ENCODE assay signal across 1 cellular context in the genomic region with DNA sequence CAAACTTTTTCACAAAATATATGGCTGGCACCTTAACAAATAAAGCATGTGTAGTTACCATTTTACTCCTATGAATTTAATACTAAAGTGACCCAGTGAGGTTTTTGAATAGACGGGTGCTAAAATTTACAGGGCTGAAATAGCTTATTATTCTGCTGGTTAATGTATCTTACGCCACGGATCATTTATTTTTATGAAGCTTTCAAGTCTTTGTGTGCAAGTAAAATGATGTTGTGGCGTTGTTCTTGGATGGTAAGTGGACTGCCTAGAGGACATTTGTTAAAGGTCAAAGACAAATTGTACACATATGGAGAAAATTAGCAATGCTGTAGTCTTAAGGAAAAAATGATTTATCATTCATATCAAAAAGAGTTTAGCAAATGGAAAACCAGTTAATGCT.
TF ChIP-seq lines count a peak whose summit lies in the region.

No MANE protein-coding gene starts in this region.

TF ChIP-seq in HEK293, 187 proteins besides CTCF, POLR2A, EP300 and RAD21 (continued from another document):
- TF ChIP-seq, protein P1, sequence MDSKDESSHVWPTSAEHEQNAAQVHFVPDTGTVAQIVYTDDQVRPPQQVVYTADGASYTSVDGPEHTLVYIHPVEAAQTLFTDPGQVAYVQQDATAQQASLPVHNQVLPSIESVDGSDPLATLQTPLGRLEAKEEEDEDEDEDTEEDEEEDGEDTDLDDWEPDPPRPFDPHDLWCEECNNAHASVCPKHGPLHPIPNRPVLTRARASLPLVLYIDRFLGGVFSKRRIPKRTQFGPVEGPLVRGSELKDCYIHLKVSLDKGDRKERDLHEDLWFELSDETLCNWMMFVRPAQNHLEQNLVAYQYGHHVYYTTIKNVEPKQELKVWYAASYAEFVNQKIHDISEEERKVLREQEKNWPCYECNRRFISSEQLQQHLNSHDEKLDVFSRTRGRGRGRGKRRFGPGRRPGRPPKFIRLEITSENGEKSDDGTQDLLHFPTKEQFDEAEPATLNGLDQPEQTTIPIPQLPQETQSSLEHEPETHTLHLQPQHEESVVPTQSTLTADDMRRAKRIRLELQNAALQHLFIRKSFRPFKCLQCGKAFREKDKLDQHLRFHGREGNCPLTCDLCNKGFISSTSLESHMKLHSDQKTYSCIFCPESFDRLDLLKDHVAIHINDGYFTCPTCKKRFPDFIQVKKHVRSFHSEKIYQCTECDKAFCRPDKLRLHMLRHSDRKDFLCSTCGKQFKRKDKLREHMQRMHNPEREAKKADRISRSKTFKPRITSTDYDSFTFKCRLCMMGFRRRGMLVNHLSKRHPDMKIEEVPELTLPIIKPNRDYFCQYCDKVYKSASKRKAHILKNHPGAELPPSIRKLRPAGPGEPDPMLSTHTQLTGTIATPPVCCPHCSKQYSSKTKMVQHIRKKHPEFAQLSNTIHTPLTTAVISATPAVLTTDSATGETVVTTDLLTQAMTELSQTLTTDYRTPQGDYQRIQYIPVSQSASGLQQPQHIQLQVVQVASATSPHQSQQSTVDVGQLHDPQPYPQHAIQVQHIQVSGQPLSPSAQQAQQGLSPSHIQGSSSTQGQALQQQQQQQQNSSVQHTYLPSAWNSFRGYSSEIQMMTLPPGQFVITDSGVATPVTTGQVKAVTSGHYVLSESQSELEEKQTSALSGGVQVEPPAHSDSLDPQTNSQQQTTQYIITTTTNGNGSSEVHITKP (tag by site-specific recombination; IDR thresholded peaks at IDR 0.05), result peak; percentile 10; the same call in 1 of the 2 replicates
- TF ChIP-seq, protein P2, sequence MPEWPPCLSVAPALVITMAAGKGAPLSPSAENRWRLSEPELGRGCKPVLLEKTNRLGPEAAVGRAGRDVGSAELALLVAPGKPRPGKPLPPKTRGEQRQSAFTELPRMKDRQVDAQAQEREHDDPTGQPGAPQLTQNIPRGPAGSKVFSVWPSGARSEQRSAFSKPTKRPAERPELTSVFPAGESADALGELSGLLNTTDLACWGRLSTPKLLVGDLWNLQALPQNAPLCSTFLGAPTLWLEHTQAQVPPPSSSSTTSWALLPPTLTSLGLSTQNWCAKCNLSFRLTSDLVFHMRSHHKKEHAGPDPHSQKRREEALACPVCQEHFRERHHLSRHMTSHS (tag by site-specific recombination; IDR thresholded peaks at IDR 0.05), result no peak
- TF ChIP-seq ZNF366 (tag by site-specific recombination; conservative IDR thresholded peaks at IDR 0.05), result peak; percentile 61
- TF ChIP-seq ZNF670 (tag by site-specific recombination; IDR thresholded peaks at IDR 0.05; ENCODE audit: low read depth), result no peak
- TF ChIP-seq SP2 (tag by site-specific recombination; IDR thresholded peaks at IDR 0.05), result no peak
- TF ChIP-seq ZBTB17 (tag by site-specific recombination; IDR thresholded peaks at IDR 0.05), result peak; percentile 42; the same call in 1 of the 2 replicates
- TF ChIP-seq ZNF23 (tag by site-specific recombination; IDR thresholded peaks at IDR 0.05; ENCODE audit: borderline replicate concordance), result no peak
- no peak for TF ChIP-seq ZNF610 (tag by site-specific recombination; IDR thresholded peaks at IDR 0.05; ENCODE audit: borderline replicate concordance)
- TF ChIP-seq ZNF677 (tag by site-specific recombination; IDR thresholded peaks at IDR 0.05), result no peak
- TF ChIP-seq, protein P3, sequence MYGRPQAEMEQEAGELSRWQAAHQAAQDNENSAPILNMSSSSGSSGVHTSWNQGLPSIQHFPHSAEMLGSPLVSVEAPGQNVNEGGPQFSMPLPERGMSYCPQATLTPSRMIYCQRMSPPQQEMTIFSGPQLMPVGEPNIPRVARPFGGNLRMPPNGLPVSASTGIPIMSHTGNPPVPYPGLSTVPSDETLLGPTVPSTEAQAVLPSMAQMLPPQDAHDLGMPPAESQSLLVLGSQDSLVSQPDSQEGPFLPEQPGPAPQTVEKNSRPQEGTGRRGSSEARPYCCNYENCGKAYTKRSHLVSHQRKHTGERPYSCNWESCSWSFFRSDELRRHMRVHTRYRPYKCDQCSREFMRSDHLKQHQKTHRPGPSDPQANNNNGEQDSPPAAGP (tag by site-specific recombination; IDR thresholded peaks at IDR 0.05), result no peak
- TF ChIP-seq YY2 (tag by site-specific recombination; IDR thresholded peaks at IDR 0.05), result no peak
- peak; percentile 95 for TF ChIP-seq ZNF843 (tag by site-specific recombination; IDR thresholded peaks at IDR 0.05)
- TF ChIP-seq SCRT1 (tag by site-specific recombination; IDR thresholded peaks at IDR 0.05; ENCODE audit: borderline replicate concordance), result no peak
- no peak for TF ChIP-seq ZNF600 (tag by site-specific recombination; IDR thresholded peaks at IDR 0.05)
- TF ChIP-seq GFI1B (tag by site-specific recombination; IDR thresholded peaks at IDR 0.05), result no peak
- TF ChIP-seq ZBTB7A (tag by site-specific recombination; IDR thresholded peaks at IDR 0.05; ENCODE audit: low read depth), result no peak
- TF ChIP-seq ZNF747 (tag by site-specific recombination; IDR thresholded peaks at IDR 0.05), result no peak
- TF ChIP-seq ZNF350 (tag by site-specific recombination; IDR thresholded peaks at IDR 0.05), result no peak
- no peak for TF ChIP-seq ZNF335 (tag by site-specific recombination; conservative IDR thresholded peaks at IDR 0.05)
- TF ChIP-seq ZNF549 (tag by site-specific recombination; IDR thresholded peaks at IDR 0.05), result no peak
- TF ChIP-seq SALL2 (tag by site-specific recombination; IDR thresholded peaks at IDR 0.05; ENCODE audit: borderline replicate concordance), result no peak
- TF ChIP-seq, protein P4, sequence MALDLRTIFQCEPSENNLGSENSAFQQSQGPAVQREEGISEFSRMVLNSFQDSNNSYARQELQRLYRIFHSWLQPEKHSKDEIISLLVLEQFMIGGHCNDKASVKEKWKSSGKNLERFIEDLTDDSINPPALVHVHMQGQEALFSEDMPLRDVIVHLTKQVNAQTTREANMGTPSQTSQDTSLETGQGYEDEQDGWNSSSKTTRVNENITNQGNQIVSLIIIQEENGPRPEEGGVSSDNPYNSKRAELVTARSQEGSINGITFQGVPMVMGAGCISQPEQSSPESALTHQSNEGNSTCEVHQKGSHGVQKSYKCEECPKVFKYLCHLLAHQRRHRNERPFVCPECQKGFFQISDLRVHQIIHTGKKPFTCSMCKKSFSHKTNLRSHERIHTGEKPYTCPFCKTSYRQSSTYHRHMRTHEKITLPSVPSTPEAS (tag by site-specific recombination; IDR thresholded peaks at IDR 0.05), result peak; percentile 37; the same call in 1 of the 2 replicates
- TF ChIP-seq, protein P5, sequence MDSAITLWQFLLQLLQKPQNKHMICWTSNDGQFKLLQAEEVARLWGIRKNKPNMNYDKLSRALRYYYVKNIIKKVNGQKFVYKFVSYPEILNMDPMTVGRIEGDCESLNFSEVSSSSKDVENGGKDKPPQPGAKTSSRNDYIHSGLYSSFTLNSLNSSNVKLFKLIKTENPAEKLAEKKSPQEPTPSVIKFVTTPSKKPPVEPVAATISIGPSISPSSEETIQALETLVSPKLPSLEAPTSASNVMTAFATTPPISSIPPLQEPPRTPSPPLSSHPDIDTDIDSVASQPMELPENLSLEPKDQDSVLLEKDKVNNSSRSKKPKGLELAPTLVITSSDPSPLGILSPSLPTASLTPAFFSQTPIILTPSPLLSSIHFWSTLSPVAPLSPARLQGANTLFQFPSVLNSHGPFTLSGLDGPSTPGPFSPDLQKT (IDR thresholded peaks at IDR 0.05; ENCODE audit: borderline replicate concordance, low read depth, low read length), result no peak
- no peak for TF ChIP-seq PRDM1 (tag by site-specific recombination; IDR thresholded peaks at IDR 0.05)
- TF ChIP-seq ZNF510 (tag by site-specific recombination; IDR thresholded peaks at IDR 0.05; ENCODE audit: insufficient replicate concordance), result peak; percentile 100
- TF ChIP-seq, protein P6, sequence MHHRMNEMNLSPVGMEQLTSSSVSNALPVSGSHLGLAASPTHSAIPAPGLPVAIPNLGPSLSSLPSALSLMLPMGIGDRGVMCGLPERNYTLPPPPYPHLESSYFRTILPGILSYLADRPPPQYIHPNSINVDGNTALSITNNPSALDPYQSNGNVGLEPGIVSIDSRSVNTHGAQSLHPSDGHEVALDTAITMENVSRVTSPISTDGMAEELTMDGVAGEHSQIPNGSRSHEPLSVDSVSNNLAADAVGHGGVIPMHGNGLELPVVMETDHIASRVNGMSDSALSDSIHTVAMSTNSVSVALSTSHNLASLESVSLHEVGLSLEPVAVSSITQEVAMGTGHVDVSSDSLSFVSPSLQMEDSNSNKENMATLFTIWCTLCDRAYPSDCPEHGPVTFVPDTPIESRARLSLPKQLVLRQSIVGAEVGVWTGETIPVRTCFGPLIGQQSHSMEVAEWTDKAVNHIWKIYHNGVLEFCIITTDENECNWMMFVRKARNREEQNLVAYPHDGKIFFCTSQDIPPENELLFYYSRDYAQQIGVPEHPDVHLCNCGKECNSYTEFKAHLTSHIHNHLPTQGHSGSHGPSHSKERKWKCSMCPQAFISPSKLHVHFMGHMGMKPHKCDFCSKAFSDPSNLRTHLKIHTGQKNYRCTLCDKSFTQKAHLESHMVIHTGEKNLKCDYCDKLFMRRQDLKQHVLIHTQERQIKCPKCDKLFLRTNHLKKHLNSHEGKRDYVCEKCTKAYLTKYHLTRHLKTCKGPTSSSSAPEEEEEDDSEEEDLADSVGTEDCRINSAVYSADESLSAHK (tag by site-specific recombination; IDR thresholded peaks at IDR 0.05), result peak; percentile 82
- TF ChIP-seq ZNF391 (tag by site-specific recombination; IDR thresholded peaks at IDR 0.05; ENCODE audit: borderline replicate concordance, low read depth), result 0 out of 2 replicates have a peak, but pooled peaks have one; percentile 35
TF ChIP-seq in HEK293: peak in this region for 36.
